10 cellular contexts compared by ENCODE assay signal in genomic region chr5:32261198-32261597, GRCh38. TPM values are rescaled to one million over a fixed set of nuclear protein-coding genes. Genes with fewer than 3 reads are reported as not detected.
DNase-seq lines count a peak whose midpoint lies in the region; ATAC-seq and TF ChIP-seq lines count a peak whose summit lies in the region.
"Had no signal": no experiment of that assay in that cellular context is flagged by ENCODE, and none has a peak within 500 bp of the region (broad histone marks: within the 10 kb centered on the region; RNA-seq: fewer than 3 reads in every experiment).

No MANE protein-coding gene starts in this region.

- TF ChIP-seq POLR2A in breast epithelium (IDR thresholded peaks at IDR 0.05) (no peak), testis (IDR thresholded peaks at IDR 0.05) (no peak)

- DNase-seq in breast epithelium (ENCODE audit: low spot score in 2 of 2), result no peak
- DNase-seq in MCF 10A (ENCODE audit: unreplicated experiment), result no peak
- DNase-seq in activated T-helper 1 cell treated with anti-CD3 and anti-CD28 coated beads, Interleukin-12 subunit alpha, Interleukin-12 subunit beta, Interleukin-2, Interleukin-4 antibody, amounts not matched to agents 30 ng/mL and 10 ng/mL and 1 ng/mL, durations not matched to agents 14 hours and 24 hours and 36 hours (ENCODE audit: low spot score), result peak; percentile 14
- DNase-seq in testis, result no peak
- DNase-seq in smooth muscle cell (lab: John Stamatoyannopoulos, UW; ENCODE audit: unreplicated experiment), result no peak
- no peak for DNase-seq in trophoblast cell
- no peak for DNase-seq in NCI-H2081 (lab: John Stamatoyannopoulos, UW)

- H3K4me3 ChIP-seq in breast epithelium (no peak overlapping the region), testis (no peak overlapping the region), smooth muscle cell (no peak overlapping the region), trophoblast cell (ENCODE audit: low read depth, low read length) (no peak overlapping the region)

- H4K8ac ChIP-seq in trophoblast cell (ENCODE audit: low read depth, low read length), result no peak overlapping the region

- H3K36me3 Mint-ChIP-seq in MCF 10A (ENCODE audit: insufficient read depth, unreplicated experiment), result peaks cover 61% of the 10 kb centered on the region
- peaks cover 59% of the 10 kb centered on the region for H3K36me3 Mint-ChIP-seq in activated T-helper 1 cell treated with anti-CD3 and anti-CD28 coated beads, Interleukin-12 subunit alpha, Interleukin-12 subunit beta, Interleukin-2, Interleukin-4 antibody, amounts not matched to agents 30 ng/mL and 10 ng/mL and 1 ng/mL, durations not matched to agents 14 hours and 24 hours and 36 hours (ENCODE audit: low read depth)

- H3K9ac ChIP-seq in smooth muscle cell (ENCODE audit: low read depth), result no peak overlapping the region
- H3K9ac ChIP-seq in trophoblast cell (ENCODE audit: low read length), result no peak overlapping the region

- POLR2A ChIA-PET in MCF 10A (lab: Yijun Ruan, JAX), result interaction anchor here (0.5 kb wide), 1 partner anchor 27 kb away, joined by 4 read pairs; no protein-coding TSS in a partner anchor

- H3K27me3 ChIP-seq in breast epithelium (no peaks in the 10 kb centered on the region), testis (no peaks in the 10 kb centered on the region), smooth muscle cell (ENCODE audit: low read depth) (no peaks in the 10 kb centered on the region), trophoblast cell (ENCODE audit: insufficient read depth, low read length) (no peaks in the 10 kb centered on the region)

- no TSS peak for BruUV-seq in MCF 10A (replicated peaks; lab: Mats Ljungman, UMichigan)

- intact Hi-C loops in breast epithelium (cut with DNase I; ENCODE audit: low total_unique reads) (no loop called here), MCF 10A (cut with micrococcal nuclease) (no loop called here), testis (cut with DNase I; ENCODE audit: low total_unique reads) (no loop called here)
- intact Hi-C loops in activated T-helper 1 cell treated with anti-CD3 and anti-CD28 coated beads, Interleukin-12 subunit alpha, Interleukin-12 subunit beta, Interleukin-2, Interleukin-4 antibody, amounts not matched to agents 30 ng/mL and 10 ng/mL and 1 ng/mL, durations not matched to agents 14 hours and 24 hours and 36 hours (cut with micrococcal nuclease), result loop anchor here (1.0 kb wide), 1 partner anchor 19 kb away; no protein-coding TSS in a partner anchor

- no peak overlapping the region for H3K14ac ChIP-seq in trophoblast cell (ENCODE audit: low read length)

- no peak overlapping the region for H3K4ac ChIP-seq in trophoblast cell (ENCODE audit: low read depth, low read length)

- no peak overlapping the region for H2BK120ac ChIP-seq in trophoblast cell (ENCODE audit: insufficient read depth, low read length, poor library complexity)

- H3K23ac ChIP-seq in trophoblast cell (ENCODE audit: low read length), result no peak overlapping the region

- H3K4me1 ChIP-seq in breast epithelium, result peaks cover 0 to 10% of the 10 kb centered on the region in 2 donors
- H3K4me1 ChIP-seq in testis, result peaks cover 25% of the 10 kb centered on the region
- H3K4me1 ChIP-seq in smooth muscle cell (ENCODE audit: low read depth), result no peaks in the 10 kb centered on the region
- no peaks in the 10 kb centered on the region for H3K4me1 ChIP-seq in trophoblast cell (ENCODE audit: control insufficient read depth in 1 of 2, insufficient read depth in 2 of 2, low read length in 2 of 2)

- WGBS in testis, 2 donors, result 63 to 73% methylated on average over 2 of the region's 2 CpGs
- 86% methylated on average over 2 of the region's 2 CpGs for WGBS in smooth muscle cell (ENCODE audit: low lambda C conversion rate)
- no CpG with 5 or more reads among the region's 2 CpGs for WGBS in trophoblast cell (ENCODE audit: extremely low coverage, insufficient coverage, insufficient read length)

- peak overlapping the region; percentile 36 to 73 for H3K27ac ChIP-seq in breast epithelium
- peak overlapping the region; percentile 68 to 81 for H3K27ac ChIP-seq in testis
- H3K27ac ChIP-seq in smooth muscle cell (ENCODE audit: low read depth), result no peak overlapping the region
- no peak overlapping the region for H3K27ac ChIP-seq in trophoblast cell (ENCODE audit: low read depth, low read length)
- H3K27ac ChIP-seq: C4-2B had no signal

- H3K79me2 ChIP-seq in smooth muscle cell (ENCODE audit: low read depth) (no peaks in the 10 kb centered on the region), trophoblast cell (ENCODE audit: control insufficient read depth, insufficient read depth, low read length, poor library complexity) (no peaks in the 10 kb centered on the region)

- H3K4me2 ChIP-seq in smooth muscle cell (no peak overlapping the region), trophoblast cell (ENCODE audit: low read length) (no peak overlapping the region)

- no peaks in the 10 kb centered on the region for H3K79me1 ChIP-seq in trophoblast cell (ENCODE audit: low read length)

- TF ChIP-seq CTCF in breast epithelium (IDR thresholded peaks at IDR 0.05) (no peak), MCF 10A (IDR thresholded peaks at IDR 0.05; ENCODE audit: unreplicated experiment) (no peak), testis (IDR thresholded peaks at IDR 0.05) (no peak), smooth muscle cell (IDR thresholded peaks at IDR 0.05; ENCODE audit: borderline replicate concordance, insufficient read depth, poor library complexity, severe bottlenecking) (no peak)

- no peak overlapping the region for H3K27ac Mint-ChIP-seq in MCF 10A (ENCODE audit: low read depth, unreplicated experiment)
- peak overlapping the region; percentile 80 for H3K27ac Mint-ChIP-seq in activated T-helper 1 cell treated with anti-CD3 and anti-CD28 coated beads, Interleukin-12 subunit alpha, Interleukin-12 subunit beta, Interleukin-2, Interleukin-4 antibody, amounts not matched to agents 30 ng/mL and 10 ng/mL and 1 ng/mL, durations not matched to agents 14 hours and 24 hours and 36 hours
- H3K27ac Mint-ChIP-seq: activated naive CD8-positive, alpha-beta T cell had no signal

- H3K27me3 Mint-ChIP-seq in MCF 10A (ENCODE audit: insufficient read depth, unreplicated experiment), result no peaks in the 10 kb centered on the region
- H3K27me3 Mint-ChIP-seq in activated T-helper 1 cell treated with anti-CD3 and anti-CD28 coated beads, Interleukin-12 subunit alpha, Interleukin-12 subunit beta, Interleukin-2, Interleukin-4 antibody, amounts not matched to agents 30 ng/mL and 10 ng/mL and 1 ng/mL, durations not matched to agents 14 hours and 24 hours and 36 hours (ENCODE audit: insufficient read depth), result no peaks in the 10 kb centered on the region
- H3K27me3 Mint-ChIP-seq: activated naive CD8-positive, alpha-beta T cell had no signal

- CTCF ChIA-PET in MCF 10A (lab: Yijun Ruan, JAX), result interaction anchor here (2.4 kb wide), 1 partner anchor 29 kb away, joined by 8 read pairs; no protein-coding TSS in a partner anchor

- H4K91ac ChIP-seq in trophoblast cell (ENCODE audit: low read depth, low read length), result no peak overlapping the region

- H3K36me3 ChIP-seq in breast epithelium, result no peaks in the 10 kb centered on the region
- H3K36me3 ChIP-seq in testis (ENCODE audit: low read depth, missing control alignments), result no peaks in the 10 kb centered on the region
- H3K36me3 ChIP-seq in smooth muscle cell (ENCODE audit: low read depth), result peaks cover 7% of the 10 kb centered on the region
- H3K36me3 ChIP-seq in trophoblast cell (ENCODE audit: control insufficient read depth in 1 of 2, insufficient read depth in 2 of 2, low read length in 2 of 2), result peaks cover 6 to 14% of the 10 kb centered on the region in 2 experiments

- no peak overlapping the region for H2BK12ac ChIP-seq in trophoblast cell (ENCODE audit: low read length)

- H3F3A ChIP-seq in smooth muscle cell (ENCODE audit: low read depth), result no peaks in the 10 kb centered on the region

- H3K9me3 ChIP-seq in breast epithelium (no peaks in the 10 kb centered on the region), testis (no peaks in the 10 kb centered on the region), smooth muscle cell (replicated peaks; ENCODE audit: low read depth) (no peaks in the 10 kb centered on the region), trophoblast cell (ENCODE audit: insufficient read depth, low read depth, low read length) (no peaks in the 10 kb centered on the region)

- no peak overlapping the region for H2AK5ac ChIP-seq in trophoblast cell (ENCODE audit: low read length)

- no peak overlapping the region for H2BK5ac ChIP-seq in trophoblast cell (ENCODE audit: low read depth, low read length, poor library complexity)

- peaks cover 6% of the 10 kb centered on the region for H3K4me1 Mint-ChIP-seq in MCF 10A (ENCODE audit: insufficient read depth, unreplicated experiment)
- H3K4me1 Mint-ChIP-seq in activated T-helper 1 cell treated with anti-CD3 and anti-CD28 coated beads, Interleukin-12 subunit alpha, Interleukin-12 subunit beta, Interleukin-2, Interleukin-4 antibody, amounts not matched to agents 30 ng/mL and 10 ng/mL and 1 ng/mL, durations not matched to agents 14 hours and 24 hours and 36 hours (ENCODE audit: low read depth), result peaks cover 19% of the 10 kb centered on the region

- H2AFZ ChIP-seq in smooth muscle cell (ENCODE audit: low read depth) (no peak overlapping the region), trophoblast cell (ENCODE audit: insufficient read depth, low read length, poor library complexity) (no peak overlapping the region)

- ATAC-seq in HG03025 (IDR thresholded peaks at IDR 0.05; ENCODE audit: low FRiP score, unreplicated experiment), result peak; percentile 80

- no peak overlapping the region for H3K18ac ChIP-seq in trophoblast cell (ENCODE audit: low read length)

- H4K12ac ChIP-seq in trophoblast cell (ENCODE audit: low read depth, low read length), result no peak overlapping the region

- no peaks in the 10 kb centered on the region for H3K9me3 Mint-ChIP-seq in MCF 10A (ENCODE audit: unreplicated experiment)
- H3K9me3 Mint-ChIP-seq in activated T-helper 1 cell treated with anti-CD3 and anti-CD28 coated beads, Interleukin-12 subunit alpha, Interleukin-12 subunit beta, Interleukin-2, Interleukin-4 antibody, amounts not matched to agents 30 ng/mL and 10 ng/mL and 1 ng/mL, durations not matched to agents 14 hours and 24 hours and 36 hours, result peaks cover 4% of the 10 kb centered on the region

- H3K4me3 Mint-ChIP-seq in MCF 10A (ENCODE audit: unreplicated experiment), result no peak overlapping the region
- no peak overlapping the region for H3K4me3 Mint-ChIP-seq in activated T-helper 1 cell treated with anti-CD3 and anti-CD28 coated beads, Interleukin-12 subunit alpha, Interleukin-12 subunit beta, Interleukin-2, Interleukin-4 antibody, amounts not matched to agents 30 ng/mL and 10 ng/mL and 1 ng/mL, durations not matched to agents 14 hours and 24 hours and 36 hours
- H3K4me3 Mint-ChIP-seq: activated naive CD8-positive, alpha-beta T cell had no signal

- H4K20me1 ChIP-seq in smooth muscle cell (ENCODE audit: low read depth), result no peaks in the 10 kb centered on the region

RNA-seq across cellular contexts. Expression of gene MTMR12, which starts 51.5 kb away (rescaled TPM):
- total RNA-seq in breast epithelium (10 to 100 TPM; 40.0 to 61.3 (median 43.0) TPM), MCF 10A (2022) (24.4 and 25.4 TPM in 2 replicates), testis (10 to 100 TPM; 59.2 to 64.0 TPM), smooth muscle cell (8.6 and 13.3 TPM in 2 replicates)
- total RNA-seq in activated T-helper 1 cell treated with anti-CD3 and anti-CD28 coated beads, Interleukin-12 subunit alpha, Interleukin-12 subunit beta, Interleukin-2, Interleukin-4 antibody, amounts not matched to agents 30 ng/mL and 10 ng/mL and 1 ng/mL, durations not matched to agents 14 hours and 24 hours and 36 hours, result 26.2 and 29.9 TPM in 2 replicates
- polyA plus RNA-seq in testis (ENCODE audit: insufficient read depth, low read depth, low replicate concordance) (53.6 TPM), smooth muscle cell (4.4 and 6.6 TPM in 2 replicates)
- 14.5 TPM in 2 replicates for polyA plus RNA-seq in trophoblast cell (2013)

Comparison
In these comparisons a context has a peak if more than half of its experiments do, and no peak if none do; other contexts are left out.
1. H3K27ac ChIP-seq: peak in breast epithelium (2 of 2) and testis (2 of 2); none in smooth muscle cell (single experiment) and trophoblast cell (single experiment).